ENCODE assay signal across 3 cellular contexts in genomic region chr21:37447288-37447936, GRCh38.
TF ChIP-seq lines count a peak whose summit lies in the region.

No MANE protein-coding gene starts in this region.

TF ChIP-seq in IMR-90, 13 proteins besides CTCF, POLR2A, EP300 and RAD21:
- TF ChIP-seq, protein P1, sequence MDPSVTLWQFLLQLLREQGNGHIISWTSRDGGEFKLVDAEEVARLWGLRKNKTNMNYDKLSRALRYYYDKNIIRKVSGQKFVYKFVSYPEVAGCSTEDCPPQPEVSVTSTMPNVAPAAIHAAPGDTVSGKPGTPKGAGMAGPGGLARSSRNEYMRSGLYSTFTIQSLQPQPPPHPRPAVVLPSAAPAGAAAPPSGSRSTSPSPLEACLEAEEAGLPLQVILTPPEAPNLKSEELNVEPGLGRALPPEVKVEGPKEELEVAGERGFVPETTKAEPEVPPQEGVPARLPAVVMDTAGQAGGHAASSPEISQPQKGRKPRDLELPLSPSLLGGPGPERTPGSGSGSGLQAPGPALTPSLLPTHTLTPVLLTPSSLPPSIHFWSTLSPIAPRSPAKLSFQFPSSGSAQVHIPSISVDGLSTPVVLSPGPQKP (IDR thresholded peaks at IDR 0.05; ENCODE audit: borderline replicate concordance, low read depth, low read length): no peak
- TF ChIP-seq FOS (IDR thresholded peaks at IDR 0.05; ENCODE audit: low read depth, low read length): no peak

TF ChIP-seq in K562, 482 proteins besides CTCF, POLR2A, EP300 and RAD21:
- TF ChIP-seq ZNF184 (CRISPR knock-in tag; IDR thresholded peaks at IDR 0.05) (no peak), CBFB (CRISPR knock-in tag; IDR thresholded peaks at IDR 0.05) (no peak), MAFK (IDR thresholded peaks at IDR 0.05; ENCODE audit: low read length) (no peak), ZBTB2 (IDR thresholded peaks at IDR 0.05) (no peak)
- TF ChIP-seq, protein P2, sequence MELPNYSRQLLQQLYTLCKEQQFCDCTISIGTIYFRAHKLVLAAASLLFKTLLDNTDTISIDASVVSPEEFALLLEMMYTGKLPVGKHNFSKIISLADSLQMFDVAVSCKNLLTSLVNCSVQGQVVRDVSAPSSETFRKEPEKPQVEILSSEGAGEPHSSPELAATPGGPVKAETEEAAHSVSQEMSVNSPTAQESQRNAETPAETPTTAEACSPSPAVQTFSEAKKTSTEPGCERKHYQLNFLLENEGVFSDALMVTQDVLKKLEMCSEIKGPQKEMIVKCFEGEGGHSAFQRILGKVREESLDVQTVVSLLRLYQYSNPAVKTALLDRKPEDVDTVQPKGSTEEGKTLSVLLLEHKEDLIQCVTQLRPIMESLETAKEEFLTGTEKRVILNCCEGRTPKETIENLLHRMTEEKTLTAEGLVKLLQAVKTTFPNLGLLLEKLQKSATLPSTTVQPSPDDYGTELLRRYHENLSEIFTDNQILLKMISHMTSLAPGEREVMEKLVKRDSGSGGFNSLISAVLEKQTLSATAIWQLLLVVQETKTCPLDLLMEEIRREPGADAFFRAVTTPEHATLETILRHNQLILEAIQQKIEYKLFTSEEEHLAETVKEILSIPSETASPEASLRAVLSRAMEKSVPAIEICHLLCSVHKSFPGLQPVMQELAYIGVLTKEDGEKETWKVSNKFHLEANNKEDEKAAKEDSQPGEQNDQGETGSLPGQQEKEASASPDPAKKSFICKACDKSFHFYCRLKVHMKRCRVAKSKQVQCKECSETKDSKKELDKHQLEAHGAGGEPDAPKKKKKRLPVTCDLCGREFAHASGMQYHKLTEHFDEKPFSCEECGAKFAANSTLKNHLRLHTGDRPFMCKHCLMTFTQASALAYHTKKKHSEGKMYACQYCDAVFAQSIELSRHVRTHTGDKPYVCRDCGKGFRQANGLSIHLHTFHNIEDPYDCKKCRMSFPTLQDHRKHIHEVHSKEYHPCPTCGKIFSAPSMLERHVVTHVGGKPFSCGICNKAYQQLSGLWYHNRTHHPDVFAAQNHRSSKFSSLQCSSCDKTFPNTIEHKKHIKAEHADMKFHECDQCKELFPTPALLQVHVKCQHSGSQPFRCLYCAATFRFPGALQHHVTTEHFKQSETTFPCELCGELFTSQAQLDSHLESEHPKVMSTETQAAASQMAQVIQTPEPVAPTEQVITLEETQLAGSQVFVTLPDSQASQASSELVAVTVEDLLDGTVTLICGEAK (IDR thresholded peaks at IDR 0.05): peak; percentile 90
- TF ChIP-seq, protein P2 (CRISPR knock-in tag; IDR thresholded peaks at IDR 0.05): no peak; the same call in 1 of the 2 replicates

TF ChIP-seq in neural cell, 6 proteins besides CTCF, POLR2A, EP300 and RAD21:
- no peak for TF ChIP-seq MXI1 (conservative IDR thresholded peaks at IDR 0.05; ENCODE audit: poor library complexity, severe bottlenecking)
- no peak for TF ChIP-seq POLR2AphosphoS5 (IDR thresholded peaks at IDR 0.05)
- TF ChIP-seq, protein P3, sequence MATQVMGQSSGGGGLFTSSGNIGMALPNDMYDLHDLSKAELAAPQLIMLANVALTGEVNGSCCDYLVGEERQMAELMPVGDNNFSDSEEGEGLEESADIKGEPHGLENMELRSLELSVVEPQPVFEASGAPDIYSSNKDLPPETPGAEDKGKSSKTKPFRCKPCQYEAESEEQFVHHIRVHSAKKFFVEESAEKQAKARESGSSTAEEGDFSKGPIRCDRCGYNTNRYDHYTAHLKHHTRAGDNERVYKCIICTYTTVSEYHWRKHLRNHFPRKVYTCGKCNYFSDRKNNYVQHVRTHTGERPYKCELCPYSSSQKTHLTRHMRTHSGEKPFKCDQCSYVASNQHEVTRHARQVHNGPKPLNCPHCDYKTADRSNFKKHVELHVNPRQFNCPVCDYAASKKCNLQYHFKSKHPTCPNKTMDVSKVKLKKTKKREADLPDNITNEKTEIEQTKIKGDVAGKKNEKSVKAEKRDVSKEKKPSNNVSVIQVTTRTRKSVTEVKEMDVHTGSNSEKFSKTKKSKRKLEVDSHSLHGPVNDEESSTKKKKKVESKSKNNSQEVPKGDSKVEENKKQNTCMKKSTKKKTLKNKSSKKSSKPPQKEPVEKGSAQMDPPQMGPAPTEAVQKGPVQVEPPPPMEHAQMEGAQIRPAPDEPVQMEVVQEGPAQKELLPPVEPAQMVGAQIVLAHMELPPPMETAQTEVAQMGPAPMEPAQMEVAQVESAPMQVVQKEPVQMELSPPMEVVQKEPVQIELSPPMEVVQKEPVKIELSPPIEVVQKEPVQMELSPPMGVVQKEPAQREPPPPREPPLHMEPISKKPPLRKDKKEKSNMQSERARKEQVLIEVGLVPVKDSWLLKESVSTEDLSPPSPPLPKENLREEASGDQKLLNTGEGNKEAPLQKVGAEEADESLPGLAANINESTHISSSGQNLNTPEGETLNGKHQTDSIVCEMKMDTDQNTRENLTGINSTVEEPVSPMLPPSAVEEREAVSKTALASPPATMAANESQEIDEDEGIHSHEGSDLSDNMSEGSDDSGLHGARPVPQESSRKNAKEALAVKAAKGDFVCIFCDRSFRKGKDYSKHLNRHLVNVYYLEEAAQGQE (IDR thresholded peaks at IDR 0.05; ENCODE audit: borderline replicate concordance): no peak
- TF ChIP-seq TAF1 (IDR thresholded peaks at IDR 0.05; ENCODE audit: low read depth): no peak
- TF ChIP-seq EZH2 (IDR thresholded peaks at IDR 0.05; ENCODE audit: borderline replicate concordance, insufficient read depth, low read length, poor library complexity, severe bottlenecking): no peak
- no peak for TF ChIP-seq SMC3 (conservative IDR thresholded peaks at IDR 0.05; ENCODE audit: poor library complexity)
